In the genomic region with DNA sequence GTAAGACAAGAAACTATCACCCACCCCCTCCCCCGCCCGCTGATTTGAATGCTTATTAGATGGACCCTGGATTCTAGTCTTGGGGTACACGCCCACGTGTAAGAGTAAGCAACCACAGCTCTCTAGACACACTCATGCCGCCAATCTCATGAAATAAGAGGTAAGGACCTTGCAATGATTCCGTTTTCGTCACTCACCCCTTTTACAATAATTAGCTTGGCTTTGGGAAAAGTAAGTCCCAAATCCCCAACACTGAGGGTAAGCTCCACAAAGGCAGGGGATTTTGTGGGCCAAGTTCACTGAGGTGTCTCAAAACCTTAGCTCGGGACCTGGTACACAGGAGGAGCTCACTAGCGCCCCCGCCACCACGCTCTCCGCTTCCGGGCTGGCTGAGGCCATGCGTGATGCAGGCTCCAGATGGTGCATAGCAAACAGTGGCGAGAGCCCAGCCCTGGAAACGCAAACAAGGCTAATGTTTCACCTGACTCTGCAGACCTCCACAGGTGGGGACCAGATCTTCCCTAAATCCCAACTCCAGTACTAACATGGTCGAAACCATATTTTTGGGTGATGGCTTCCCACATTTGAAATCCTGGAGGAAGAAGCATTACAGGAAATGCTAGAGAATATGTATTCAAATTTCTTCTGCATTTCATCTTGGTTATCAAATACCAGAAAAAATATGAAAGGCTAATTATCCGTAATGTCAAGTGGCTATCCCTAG, we compare ENCODE assay signal across 8 cellular contexts. TPM values are rescaled to one million over a fixed set of nuclear protein-coding genes. Genes with fewer than 3 reads are reported as not detected.
DNase-seq lines count a peak whose midpoint lies in the region; TF ChIP-seq lines count a peak whose summit lies in the region.

No MANE protein-coding gene starts in this region.

- H3K27ac ChIP-seq in SK-N-SH (ENCODE audit: low read depth in 2 of 2, low read length in 1 of 2) (peak overlapping the region; percentile 50 to 53), cardiac muscle cell (no peak overlapping the region)

- H3K4me1 ChIP-seq in SK-N-SH (ENCODE audit: control insufficient read depth in 1 of 2, insufficient read depth in 2 of 2, low read depth in 1 of 2, low read length in 1 of 2) = peaks cover 3 to 22% of the 10 kb centered on the region in 2 experiments
- peaks cover 9% of the 10 kb centered on the region for H3K4me1 ChIP-seq in cardiac muscle cell (ENCODE audit: low read depth)

- peak overlapping the region; percentile 99 for H3K27ac Mint-ChIP-seq in activated naive CD8-positive, alpha-beta T cell treated with anti-CD3 and anti-CD28 coated beads for 36 hours
- peak overlapping the region; percentile 93 for H3K27ac Mint-ChIP-seq in type B pancreatic cell

- DNase-seq in GM10248 (ENCODE audit: extremely low spot score) (peak; percentile 83), HFF-Myc (ENCODE audit: extremely low read depth, low read depth) (peak; percentile 79), NAMALWA (ENCODE audit: low spot score) (peak; percentile 97), SK-N-SH (peak; percentile 82), cardiac muscle cell (ENCODE audit: low read depth in 1 of 2, low spot score in 1 of 2) (peak; percentile 85 to 88), pons (ENCODE audit: low spot score) (peak; percentile 72), type B pancreatic cell (ENCODE audit: extremely low spot score, unreplicated experiment) (peak; percentile 87)
- peak; percentile 92 for DNase-seq in activated naive CD8-positive, alpha-beta T cell treated with anti-CD3 and anti-CD28 coated beads for 36 hours

- H3K4me3 ChIP-seq in HFF-Myc (replicated peaks; ENCODE audit: low read depth, low read length) (peak overlapping the region; percentile 48), SK-N-SH (ENCODE audit: low read depth in 2 of 2, low read length in 1 of 2) (peak overlapping the region; percentile 62 to 67), cardiac muscle cell (peak overlapping the region; percentile 41)

- no peaks in the 10 kb centered on the region for H4K20me1 ChIP-seq in SK-N-SH (ENCODE audit: insufficient read depth)

- CTCF ChIA-PET in GM10248 (lab: Yijun Ruan, JAX) (interaction anchor here (0.6 to 3.1 kb wide), 34 partner anchors 9 to 311 kb away, joined by 3 to 15 read pairs (median 4); a partner anchor contains a TSS), SK-N-SH (lab: Yijun Ruan, JAX) (interaction anchor here (0.6 to 2.3 kb wide), 10 partner anchors 9 to 648 kb away, joined by 3 to 10 read pairs (median 4); no protein-coding TSS in a partner anchor)

- H3K27me3 Mint-ChIP-seq in activated naive CD8-positive, alpha-beta T cell treated with anti-CD3 and anti-CD28 coated beads for 36 hours = peaks cover 3% of the 10 kb centered on the region
- peaks cover 10% of the 10 kb centered on the region for H3K27me3 Mint-ChIP-seq in type B pancreatic cell

- no peaks in the 10 kb centered on the region for H3K9me3 Mint-ChIP-seq in activated naive CD8-positive, alpha-beta T cell treated with anti-CD3 and anti-CD28 coated beads for 36 hours
- no peaks in the 10 kb centered on the region for H3K9me3 Mint-ChIP-seq in type B pancreatic cell

- peaks cover 48% of the 10 kb centered on the region for H3K36me3 Mint-ChIP-seq in activated naive CD8-positive, alpha-beta T cell treated with anti-CD3 and anti-CD28 coated beads for 36 hours
- H3K36me3 Mint-ChIP-seq in type B pancreatic cell = no peaks in the 10 kb centered on the region

- H3K9ac ChIP-seq in SK-N-SH = peak overlapping the region; percentile 62; the same call in 1 of the 2 replicates

- peak in 1 of 2 experiments; percentile 12; a peak in 1 of 4 replicates for TF ChIP-seq EP300 in SK-N-SH (IDR thresholded peaks at IDR 0.05; ENCODE audit: borderline replicate concordance in 1 of 2, low read depth in 1 of 2, low read length in 1 of 2)

- H3K27me3 ChIP-seq in SK-N-SH (ENCODE audit: insufficient read depth) (no peaks in the 10 kb centered on the region), cardiac muscle cell (peaks cover 14% of the 10 kb centered on the region)

- H3K79me2 ChIP-seq in SK-N-SH (ENCODE audit: insufficient read depth) = no peaks in the 10 kb centered on the region; the same call in 1 of the 2 replicates

- TF ChIP-seq CTCF in GM10248 (IDR thresholded peaks at IDR 0.05; ENCODE audit: control extremely low read depth, extremely low read depth, low read depth, missing control alignments) (peak; percentile 89), HFF-Myc (IDR thresholded peaks at IDR 0.05; ENCODE audit: low read depth, low read length, missing control alignments) (peak; percentile 84), SK-N-SH (IDR thresholded peaks at IDR 0.05) (peak; percentile 74), cardiac muscle cell (IDR thresholded peaks at IDR 0.05; ENCODE audit: low read depth, low read length) (peak; percentile 92), type B pancreatic cell (conservative IDR thresholded peaks at IDR 0.05) (peak; percentile 70)

- peaks cover 47% of the 10 kb centered on the region for H3K4me1 Mint-ChIP-seq in activated naive CD8-positive, alpha-beta T cell treated with anti-CD3 and anti-CD28 coated beads for 36 hours
- H3K4me1 Mint-ChIP-seq in type B pancreatic cell (ENCODE audit: unreplicated experiment) = peaks cover 7% of the 10 kb centered on the region

- peak overlapping the region; percentile 68 for H3K4me2 ChIP-seq in SK-N-SH

- TF ChIP-seq RAD21 in SK-N-SH (IDR thresholded peaks at IDR 0.05; ENCODE audit: low read length) = peak; percentile 33; the same call in 1 of the 2 replicates

- 9% methylated on average over 18 of the region's 18 CpGs for whole genome bisulfite sequencing in SK-N-SH (ENCODE audit: low lambda C conversion rate)

- H3K36me3 ChIP-seq in SK-N-SH (replicated peaks in 1 of 2; ENCODE audit: control insufficient read depth in 1 of 2, insufficient read depth in 2 of 2, low read length in 1 of 2) (no peaks in the 10 kb centered on the region), cardiac muscle cell (no peaks in the 10 kb centered on the region)

- H2AFZ ChIP-seq in SK-N-SH (ENCODE audit: low read depth) = peak overlapping the region; percentile 91

- H3K4me3 Mint-ChIP-seq in activated naive CD8-positive, alpha-beta T cell treated with anti-CD3 and anti-CD28 coated beads for 36 hours = peak overlapping the region; percentile 96
- peak overlapping the region; percentile 94 for H3K4me3 Mint-ChIP-seq in type B pancreatic cell

- no peaks in the 10 kb centered on the region for H3K9me2 ChIP-seq in SK-N-SH

- POLR2A ChIA-PET in GM10248 (lab: Yijun Ruan, JAX) (interaction anchor here (0.6 kb wide), 1 partner anchor 63 kb away, joined by 4 read pairs; no protein-coding TSS in a partner anchor), SK-N-SH (lab: Yijun Ruan, JAX) (no interaction called here)

- H3F3A ChIP-seq in SK-N-SH (replicated peaks; ENCODE audit: insufficient read depth) = peaks cover 44% of the 10 kb centered on the region

- H3K9me3 ChIP-seq in SK-N-SH = no peaks in the 10 kb centered on the region
- H3K9me3 ChIP-seq in cardiac muscle cell (ENCODE audit: low read depth) = no peaks in the 10 kb centered on the region

TF ChIP-seq in SK-N-SH, 30 proteins besides CTCF, POLR2A, EP300 and RAD21 (continues in another document):
- TF ChIP-seq, protein P1, sequence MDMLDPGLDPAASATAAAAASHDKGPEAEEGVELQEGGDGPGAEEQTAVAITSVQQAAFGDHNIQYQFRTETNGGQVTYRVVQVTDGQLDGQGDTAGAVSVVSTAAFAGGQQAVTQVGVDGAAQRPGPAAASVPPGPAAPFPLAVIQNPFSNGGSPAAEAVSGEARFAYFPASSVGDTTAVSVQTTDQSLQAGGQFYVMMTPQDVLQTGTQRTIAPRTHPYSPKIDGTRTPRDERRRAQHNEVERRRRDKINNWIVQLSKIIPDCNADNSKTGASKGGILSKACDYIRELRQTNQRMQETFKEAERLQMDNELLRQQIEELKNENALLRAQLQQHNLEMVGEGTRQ (IDR thresholded peaks at IDR 0.05; ENCODE audit: borderline replicate concordance, low read depth, low read length) = no peak
- TF ChIP-seq, protein P2, sequence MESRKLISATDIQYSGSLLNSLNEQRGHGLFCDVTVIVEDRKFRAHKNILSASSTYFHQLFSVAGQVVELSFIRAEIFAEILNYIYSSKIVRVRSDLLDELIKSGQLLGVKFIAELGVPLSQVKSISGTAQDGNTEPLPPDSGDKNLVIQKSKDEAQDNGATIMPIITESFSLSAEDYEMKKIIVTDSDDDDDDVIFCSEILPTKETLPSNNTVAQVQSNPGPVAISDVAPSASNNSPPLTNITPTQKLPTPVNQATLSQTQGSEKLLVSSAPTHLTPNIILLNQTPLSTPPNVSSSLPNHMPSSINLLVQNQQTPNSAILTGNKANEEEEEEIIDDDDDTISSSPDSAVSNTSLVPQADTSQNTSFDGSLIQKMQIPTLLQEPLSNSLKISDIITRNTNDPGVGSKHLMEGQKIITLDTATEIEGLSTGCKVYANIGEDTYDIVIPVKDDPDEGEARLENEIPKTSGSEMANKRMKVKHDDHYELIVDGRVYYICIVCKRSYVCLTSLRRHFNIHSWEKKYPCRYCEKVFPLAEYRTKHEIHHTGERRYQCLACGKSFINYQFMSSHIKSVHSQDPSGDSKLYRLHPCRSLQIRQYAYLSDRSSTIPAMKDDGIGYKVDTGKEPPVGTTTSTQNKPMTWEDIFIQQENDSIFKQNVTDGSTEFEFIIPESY (IDR thresholded peaks at IDR 0.05; ENCODE audit: borderline replicate concordance, low read depth) = no peak
- TF ChIP-seq MXI1 (IDR thresholded peaks at IDR 0.05; ENCODE audit: low read depth, low read length) (peak; percentile 63; the same call in 1 of the 2 replicates), CHD2 (IDR thresholded peaks at IDR 0.05; ENCODE audit: low read length, partially characterized antibody) (no peak), SIN3A (IDR thresholded peaks at IDR 0.05; ENCODE audit: borderline replicate concordance, low read depth, low read length) (peak; percentile 55; the same call in 1 of the 2 replicates), GABPA (IDR thresholded peaks at IDR 0.05; ENCODE audit: low read depth) (peak; percentile 53), MEF2A (IDR thresholded peaks at IDR 0.05; ENCODE audit: borderline replicate concordance, low read depth) (no peak), NRF1 (IDR thresholded peaks at IDR 0.05; ENCODE audit: low read depth, low read length) (no peak), TCF12 (IDR thresholded peaks at IDR 0.05) (peak; percentile 68; the same call in 1 of the 2 replicates), POLR2AphosphoS5 (IDR thresholded peaks at IDR 0.05; ENCODE audit: low read depth, low read length) (no peak; the same call in 1 of the 2 replicates)
- TF ChIP-seq, protein P3, sequence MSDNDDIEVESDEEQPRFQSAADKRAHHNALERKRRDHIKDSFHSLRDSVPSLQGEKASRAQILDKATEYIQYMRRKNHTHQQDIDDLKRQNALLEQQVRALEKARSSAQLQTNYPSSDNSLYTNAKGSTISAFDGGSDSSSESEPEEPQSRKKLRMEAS (IDR thresholded peaks at IDR 0.05; ENCODE audit: low read depth) = peak; percentile 98

RNA-seq across cellular contexts. Expression of a gene that starts 4.1 kb away (rescaled TPM):
- 11.2 and 11.3 TPM in 2 replicates for polyA plus RNA-seq in SK-N-SH (2012; rRNA removed)
- 10.4 and 16.1 TPM in 2 replicates for polyA plus RNA-seq in SK-N-SH (2012; cell fraction: cytosol; rRNA removed)
- polyA plus RNA-seq in SK-N-SH (2012; cell fraction: nucleus; rRNA removed) = 2.6 and 6.1 TPM in 2 replicates
- total RNA-seq in activated naive CD8-positive, alpha-beta T cell treated with anti-CD3 and anti-CD28 coated beads for 36 hours = 100 to 1,000 TPM; 132 to 140 TPM
- total RNA-seq in cardiac muscle cell = not detected in 2 replicates
- polyA plus RNA-seq in cardiac muscle cell = 0.21 and 1.9 TPM in 2 replicates
- 38.4 and 60.9 TPM in 2 replicates for total RNA-seq in type B pancreatic cell (ENCODE audit: low replicate concordance)

Comparison
In these comparisons a context has a peak if more than half of its experiments do, and no peak if none do; other contexts are left out.
1. RNA of a gene that starts 4.1 kb away (total RNA-seq): 132 to 140 TPM in activated naive CD8-positive, alpha-beta T cell treated with anti-CD3 and anti-CD28 coated beads for 36 hours and 38.4 to 60.9 TPM in type B pancreatic cell; not detected in cardiac muscle cell; every median in the first group is over 10 times any median in the second.
2. Peak in every context shown above with its lines, with median percentiles within 50 percentile points of each other: DNase-seq, CTCF ChIP-seq and H3K4me3 ChIP-seq.